8 cellular contexts compared by ENCODE assay signal in the genomic region with DNA sequence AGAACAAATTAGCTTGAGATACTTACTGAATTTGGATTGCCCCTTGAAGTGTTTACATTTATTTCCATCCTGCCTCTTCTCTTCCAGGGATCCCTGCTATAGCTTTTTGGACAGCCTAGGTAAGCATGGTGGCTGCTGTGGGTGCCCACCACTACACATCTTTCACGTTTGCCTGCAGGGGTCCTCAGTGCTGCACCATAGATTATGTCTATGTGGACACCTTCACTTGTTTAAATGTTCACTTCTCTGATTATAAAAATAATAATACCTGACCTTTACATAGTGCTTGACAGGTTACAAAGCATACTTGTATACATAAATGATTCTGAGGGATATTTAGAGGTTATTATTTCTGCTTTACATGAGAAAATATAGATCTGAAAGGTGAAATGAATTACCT.
DNase-seq lines count a peak whose midpoint lies in the region; ATAC-seq lines count a peak whose summit lies in the region.

No MANE protein-coding gene starts in this region.

- intact Hi-C loops in naive thymus-derived CD4-positive, alpha-beta T cell (cut with micrococcal nuclease): loop anchor here in 1 of 2 donors (10.0 kb wide), 1 partner anchor 1034 kb away; no protein-coding TSS in a partner anchor

- no peak overlapping the region for H3K4me3 ChIP-seq in CD8-positive, alpha-beta memory T cell (ENCODE audit: low read length)
- H3K4me3 ChIP-seq in naive thymus-derived CD4-positive, alpha-beta T cell (ENCODE audit: low read length): no peak overlapping the region

- no peak overlapping the region for H3K27ac Mint-ChIP-seq in CD8-positive, alpha-beta memory T cell
- no peak overlapping the region for H3K27ac Mint-ChIP-seq in activated naive CD8-positive, alpha-beta T cell treated with anti-CD3 and anti-CD28 coated beads, Interleukin-2, amount 10 ng/mL, durations not matched to agents 7 days and 5 days
- no peak overlapping the region for H3K27ac Mint-ChIP-seq in naive thymus-derived CD4-positive, alpha-beta T cell
- no peak overlapping the region for H3K27ac Mint-ChIP-seq in T-helper 2 cell treated with Interferon-gamma antibody and Interleukin-4, amounts not matched to agents 5 μg/mL and 100 μg/mL, for 36 hours

- CTCF ChIA-PET in CD8-positive, alpha-beta memory T cell (lab: Charles Lee): interaction anchor here (0.8 to 1.3 kb wide), 2 partner anchors 11 to 314 kb away, joined by 3 read pairs; no protein-coding TSS in a partner anchor
- CTCF ChIA-PET in naive thymus-derived CD4-positive, alpha-beta T cell (lab: Charles Lee): no interaction called here

- H3K27ac ChIP-seq in CD8-positive, alpha-beta memory T cell (ENCODE audit: low read depth, low read length): no peak overlapping the region
- H3K27ac ChIP-seq in naive thymus-derived CD4-positive, alpha-beta T cell (ENCODE audit: low read depth, low read length): no peak overlapping the region

- H3K36me3 ChIP-seq in CD8-positive, alpha-beta memory T cell (ENCODE audit: insufficient read depth, low read length): no peaks in the 10 kb centered on the region
- no peaks in the 10 kb centered on the region for H3K36me3 ChIP-seq in naive thymus-derived CD4-positive, alpha-beta T cell (ENCODE audit: control insufficient read depth in 2 of 3, insufficient read depth in 3 of 3, low read length in 3 of 3)

- H3K4me1 Mint-ChIP-seq in CD8-positive, alpha-beta memory T cell: peaks cover 21 to 26% (median 26%) of the 10 kb centered on the region in 3 donors
- H3K4me1 Mint-ChIP-seq in activated naive CD8-positive, alpha-beta T cell treated with anti-CD3 and anti-CD28 coated beads, Interleukin-2, amount 10 ng/mL, durations not matched to agents 7 days and 5 days: peaks cover 12% of the 10 kb centered on the region
- peaks cover 8 to 15% (median 11%) of the 10 kb centered on the region in 7 donors for H3K4me1 Mint-ChIP-seq in naive thymus-derived CD4-positive, alpha-beta T cell
- H3K4me1 Mint-ChIP-seq in T-helper 2 cell treated with Interferon-gamma antibody and Interleukin-4, amounts not matched to agents 5 μg/mL and 100 μg/mL, for 36 hours (ENCODE audit: low read depth): peaks cover 8% of the 10 kb centered on the region

- peaks cover 0 to 3% of the 10 kb centered on the region in 2 donors for H3K27me3 Mint-ChIP-seq in CD8-positive, alpha-beta memory T cell
- H3K27me3 Mint-ChIP-seq in activated naive CD8-positive, alpha-beta T cell treated with anti-CD3 and anti-CD28 coated beads, Interleukin-2, amount 10 ng/mL, durations not matched to agents 7 days and 5 days: peaks cover 6% of the 10 kb centered on the region
- H3K27me3 Mint-ChIP-seq in naive thymus-derived CD4-positive, alpha-beta T cell: peaks cover 0 to 4% (median 0%) of the 10 kb centered on the region in 5 donors
- H3K27me3 Mint-ChIP-seq in T-helper 2 cell treated with Interferon-gamma antibody and Interleukin-4, amounts not matched to agents 5 μg/mL and 100 μg/mL, for 36 hours (ENCODE audit: low read depth): peaks cover 4% of the 10 kb centered on the region

- peaks cover 13% of the 10 kb centered on the region for H3K4me1 ChIP-seq in CD8-positive, alpha-beta memory T cell (ENCODE audit: insufficient read depth, low read length)
- peaks cover 0 to 12% of the 10 kb centered on the region in 2 donors for H3K4me1 ChIP-seq in naive thymus-derived CD4-positive, alpha-beta T cell (ENCODE audit: control insufficient read depth in 2 of 2, insufficient read depth in 2 of 2, low read length in 2 of 2)

- H3K27me3 ChIP-seq in CD8-positive, alpha-beta memory T cell (ENCODE audit: insufficient read depth, low read length, poor library complexity, severe bottlenecking): no peaks in the 10 kb centered on the region
- no peaks in the 10 kb centered on the region for H3K27me3 ChIP-seq in naive thymus-derived CD4-positive, alpha-beta T cell (ENCODE audit: control insufficient read depth in 2 of 2, insufficient read depth in 2 of 2, low read length in 2 of 2)

- H3K4me3 Mint-ChIP-seq in CD8-positive, alpha-beta memory T cell: no peak overlapping the region
- no peak overlapping the region for H3K4me3 Mint-ChIP-seq in activated naive CD8-positive, alpha-beta T cell treated with anti-CD3 and anti-CD28 coated beads, Interleukin-2, amount 10 ng/mL, durations not matched to agents 7 days and 5 days
- no peak overlapping the region for H3K4me3 Mint-ChIP-seq in naive thymus-derived CD4-positive, alpha-beta T cell
- H3K4me3 Mint-ChIP-seq in T-helper 2 cell treated with Interferon-gamma antibody and Interleukin-4, amounts not matched to agents 5 μg/mL and 100 μg/mL, for 36 hours: no peak overlapping the region

- no peaks in the 10 kb centered on the region for H3K9me3 Mint-ChIP-seq in CD8-positive, alpha-beta memory T cell
- H3K9me3 Mint-ChIP-seq in activated naive CD8-positive, alpha-beta T cell treated with anti-CD3 and anti-CD28 coated beads, Interleukin-2, amount 10 ng/mL, durations not matched to agents 7 days and 5 days: no peaks in the 10 kb centered on the region
- H3K9me3 Mint-ChIP-seq in naive thymus-derived CD4-positive, alpha-beta T cell: peaks cover 0 to 2% (median 0%) of the 10 kb centered on the region in 11 donors
- no peaks in the 10 kb centered on the region for H3K9me3 Mint-ChIP-seq in T-helper 2 cell treated with Interferon-gamma antibody and Interleukin-4, amounts not matched to agents 5 μg/mL and 100 μg/mL, for 36 hours

- H3K9me3 ChIP-seq in CD8-positive, alpha-beta memory T cell (ENCODE audit: low read length): no peaks in the 10 kb centered on the region
- no peaks in the 10 kb centered on the region for H3K9me3 ChIP-seq in naive thymus-derived CD4-positive, alpha-beta T cell (ENCODE audit: control insufficient read depth in 2 of 3, low read length in 3 of 3)

- peak; percentile 1 to 46 (median 13) for DNase-seq in CD8-positive, alpha-beta memory T cell
- DNase-seq in HT-29 (ENCODE audit: low spot score): peak; percentile 72
- peak; percentile 29 for DNase-seq in activated naive CD8-positive, alpha-beta T cell treated with anti-CD3 and anti-CD28 coated beads, Interleukin-2, amount 10 ng/mL, durations not matched to agents 7 days and 5 days
- no peak for DNase-seq in naive thymus-derived CD4-positive, alpha-beta T cell
- DNase-seq in T-helper 2 cell treated with Interferon-gamma antibody and Interleukin-4, amounts not matched to agents 5 μg/mL and 100 μg/mL, for 36 hours (ENCODE audit: low spot score): no peak
- no peak for DNase-seq in stimulated activated naive CD4-positive, alpha-beta T cell treated with Interleukin-2 at 50 U/mL for 16 hours (lab: John Stamatoyannopoulos, UW)
- DNase-seq in NCI-H2196 (lab: John Stamatoyannopoulos, UW; ENCODE audit: unreplicated experiment): no peak

- peaks cover 0 to 2% (median 0%) of the 10 kb centered on the region in 3 donors for H3K36me3 Mint-ChIP-seq in CD8-positive, alpha-beta memory T cell
- peaks cover 2% of the 10 kb centered on the region for H3K36me3 Mint-ChIP-seq in activated naive CD8-positive, alpha-beta T cell treated with anti-CD3 and anti-CD28 coated beads, Interleukin-2, amount 10 ng/mL, durations not matched to agents 7 days and 5 days
- no peaks in the 10 kb centered on the region for H3K36me3 Mint-ChIP-seq in naive thymus-derived CD4-positive, alpha-beta T cell
- H3K36me3 Mint-ChIP-seq in T-helper 2 cell treated with Interferon-gamma antibody and Interleukin-4, amounts not matched to agents 5 μg/mL and 100 μg/mL, for 36 hours (ENCODE audit: low read depth): no peaks in the 10 kb centered on the region

- peak; percentile 67 for ATAC-seq in GM18498 (IDR thresholded peaks at IDR 0.05; ENCODE audit: unreplicated experiment)
- ATAC-seq in activated naive CD8-positive, alpha-beta T cell treated with anti-CD3 and anti-CD28 coated beads, Interleukin-2, amount 10 ng/mL, durations not matched to agents 7 days and 5 days (ENCODE audit: low read depth): peak; percentile 58
- peak; percentile 34 for ATAC-seq in naive thymus-derived CD4-positive, alpha-beta T cell

- POLR2A ChIA-PET in CD8-positive, alpha-beta memory T cell (lab: Charles Lee): no interaction called here
- POLR2A ChIA-PET in activated naive CD8-positive, alpha-beta T cell treated with anti-CD3 and anti-CD28 coated beads, Interleukin-2, amount 10 ng/mL, durations not matched to agents 7 days and 5 days (lab: Charles Lee): no interaction called here
- POLR2A ChIA-PET in naive thymus-derived CD4-positive, alpha-beta T cell (lab: Charles Lee): no interaction called here

Comparison
In these comparisons a context has a peak if more than half of its experiments do, and no peak if none do; other contexts are left out.
1. DNase-seq: peak in CD8-positive, alpha-beta memory T cell (5 of 5), HT-29 (single experiment) and activated naive CD8-positive, alpha-beta T cell treated with anti-CD3 and anti-CD28 coated beads, Interleukin-2, amount 10 ng/mL, durations not matched to agents 7 days and 5 days (single experiment); none in naive thymus-derived CD4-positive, alpha-beta T cell (0 of 9), T-helper 2 cell treated with Interferon-gamma antibody and Interleukin-4, amounts not matched to agents 5 μg/mL and 100 μg/mL, for 36 hours (single experiment), stimulated activated naive CD4-positive, alpha-beta T cell treated with Interleukin-2 at 50 U/mL for 16 hours (single experiment) and NCI-H2196 (single experiment).
2. Peak in every context shown above with its lines, with median percentiles within 50 percentile points of each other: ATAC-seq.